ENCODE assay signal across 17 cellular contexts in genomic region chr6:159084493-159085091, GRCh38. TPM values are rescaled to one million over a fixed set of nuclear protein-coding genes. Genes with fewer than 3 reads are reported as not detected.
DNase-seq lines count a peak whose midpoint lies in the region; ATAC-seq, FAIRE-seq and TF ChIP-seq lines count a peak whose summit lies in the region.
"Had no signal": no experiment of that assay in that cellular context is flagged by ENCODE, and none has a peak within 500 bp of the region (broad histone marks: within the 10 kb centered on the region; RNA-seq: fewer than 3 reads in every experiment).

No MANE protein-coding gene starts in this region.

- TF ChIP-seq CTCF in fibroblast of lung (conservative IDR thresholded peaks at IDR 0.05 in 1 of 2, IDR thresholded peaks at IDR 0.05 in 1 of 2; ENCODE audit: low read depth in 1 of 2, low read length in 2 of 2) (no peak), chondrocyte (IDR thresholded peaks at IDR 0.05) (no peak)

- H3K36me3 Mint-ChIP-seq in chondrocyte (ENCODE audit: low read depth): no peaks in the 10 kb centered on the region
- H3K36me3 Mint-ChIP-seq: brain had no signal

- WGBS in GM23248 (ENCODE audit: low coverage in 1 of 2, low lambda C conversion rate in 2 of 2, missing lambda C conversion rate in 2 of 2), 2 experiments: 22 to 32% methylated on average over 2 of the region's 2 CpGs

- no peaks in the 10 kb centered on the region for H3K9me3 ChIP-seq in GM23248 (ENCODE audit: low read depth)
- no peaks in the 10 kb centered on the region for H3K9me3 ChIP-seq in fibroblast of lung (ENCODE audit: control insufficient read depth, insufficient read depth, low read depth, low read length)
- H3K9me3 ChIP-seq: uterus had no signal

- H3K9ac ChIP-seq in GM23248 (peak overlapping the region; percentile 50), fibroblast of lung (ENCODE audit: insufficient read depth, low read length) (no peak overlapping the region)

- H3F3A ChIP-seq in GM23248 (ENCODE audit: insufficient read depth): no peaks in the 10 kb centered on the region

- in situ Hi-C loops in GM23248 (cut with MboI): no loop called here

- no peak for ATAC-seq in GM21723 (IDR thresholded peaks at IDR 0.05; ENCODE audit: unreplicated experiment)
- no peak for ATAC-seq in HG03520 (IDR thresholded peaks at IDR 0.05; ENCODE audit: unreplicated experiment)
- no peak for ATAC-seq in esophagus mucosa
- ATAC-seq: activated T-helper 17 cell treated with anti-CD3 and anti-CD28 coated beads, Interleukin-2, amount 50 U/mL, for 72 hours had no signal

- peaks cover 3% of the 10 kb centered on the region for H3K9me3 Mint-ChIP-seq in chondrocyte (ENCODE audit: low read depth)
- H3K9me3 Mint-ChIP-seq: activated T-helper 17 cell treated with anti-CD3 and anti-CD28 coated beads, Interleukin-2, amount 50 U/mL, for 72 hours; brain; T-helper 2 cell treated with Interferon-gamma antibody and Interleukin-4, amounts not matched to agents 5 μg/mL and 100 μg/mL, for 36 hours had no signal

- H3K27ac ChIP-seq in GM23248 (peak overlapping the region; percentile 70), fibroblast of lung (ENCODE audit: insufficient read depth, low read length) (no peak overlapping the region)
- H3K27ac ChIP-seq: uterus had no signal

- FAIRE-seq in A204.1 (lab: Jason Lieb, UNC): peak; percentile 40
- FAIRE-seq: GM18507 had no signal

- H3K4me1 ChIP-seq in GM23248 (ENCODE audit: insufficient read depth) (peaks cover 20% of the 10 kb centered on the region), fibroblast of lung (ENCODE audit: control insufficient read depth, extremely low read depth, insufficient read depth, low read length) (no peaks in the 10 kb centered on the region)
- H3K4me1 ChIP-seq: uterus had no signal

- H3K79me2 ChIP-seq in GM23248 (ENCODE audit: insufficient read depth): no peaks in the 10 kb centered on the region
- no peaks in the 10 kb centered on the region for H3K79me2 ChIP-seq in fibroblast of lung (ENCODE audit: control insufficient read depth, insufficient read depth, low read length)

- H3K27me3 Mint-ChIP-seq in chondrocyte (ENCODE audit: low read depth): no peaks in the 10 kb centered on the region
- H3K27me3 Mint-ChIP-seq: activated T-helper 17 cell treated with anti-CD3 and anti-CD28 coated beads, Interleukin-2, amount 50 U/mL, for 72 hours had no signal

- peaks cover 4% of the 10 kb centered on the region for H3K4me1 Mint-ChIP-seq in chondrocyte (ENCODE audit: low read depth)
- H3K4me1 Mint-ChIP-seq: brain had no signal

- H3K36me3 ChIP-seq in GM23248 (ENCODE audit: low read depth): no peaks in the 10 kb centered on the region
- no peaks in the 10 kb centered on the region for H3K36me3 ChIP-seq in fibroblast of lung (ENCODE audit: control insufficient read depth, insufficient read depth, low read length)
- H3K36me3 ChIP-seq: uterus had no signal

- H3K9me2 ChIP-seq in GM23248 (ENCODE audit: insufficient read depth): no peaks in the 10 kb centered on the region; the same call in 1 of the 2 replicates

- H3K4me3 ChIP-seq in GM23248 (no peak overlapping the region), fibroblast of lung (replicated peaks in 1 of 4; ENCODE audit: control extremely low read depth in 1 of 4, insufficient read depth in 1 of 4, low read depth in 3 of 4, low read length in 4 of 4) (no peak overlapping the region)
- H3K4me3 ChIP-seq: uterus had no signal

- H2AFZ ChIP-seq in GM23248 (no peak overlapping the region), fibroblast of lung (ENCODE audit: low read length) (no peak overlapping the region)

- H3K4me2 ChIP-seq in GM23248 (ENCODE audit: unreplicated experiment) (peak overlapping the region; percentile 47), fibroblast of lung (ENCODE audit: extremely low read depth, insufficient read depth, low read length) (no peak overlapping the region)

- DNase-seq in GM23248 (peak; percentile 92), SIG-M5 (lab: John Stamatoyannopoulos, UW) (peak; percentile 66), fibroblast of lung (ENCODE audit: low read depth in 2 of 2) (peak; percentile 80 to 93), chondrocyte (ENCODE audit: low spot score) (no peak)
- DNase-seq: DND-41; NCI-H2029; posterior cingulate gyrus; stimulated activated CD8-positive, alpha-beta memory T cell treated with anti-CD3 and anti-CD28 coated beads, Interleukin-4, amount 100 ng/mL, for 48 hours; uterus had no signal

- no peak overlapping the region for H3K27ac Mint-ChIP-seq in chondrocyte (ENCODE audit: unreplicated experiment)
- H3K27ac Mint-ChIP-seq: activated T-helper 17 cell treated with anti-CD3 and anti-CD28 coated beads, Interleukin-2, amount 50 U/mL, for 72 hours; brain; T-helper 2 cell treated with Interferon-gamma antibody and Interleukin-4, amounts not matched to agents 5 μg/mL and 100 μg/mL, for 36 hours had no signal

- H3K27me3 ChIP-seq in GM23248 (replicated peaks; ENCODE audit: insufficient read depth) (no peaks in the 10 kb centered on the region), fibroblast of lung (ENCODE audit: control insufficient read depth, insufficient read depth, low read length) (no peaks in the 10 kb centered on the region)
- H3K27me3 ChIP-seq: uterus had no signal

- no peak overlapping the region for H3K4me3 Mint-ChIP-seq in chondrocyte (ENCODE audit: unreplicated experiment)
- H3K4me3 Mint-ChIP-seq: activated T-helper 17 cell treated with anti-CD3 and anti-CD28 coated beads, Interleukin-2, amount 50 U/mL, for 72 hours; brain; T-helper 2 cell treated with Interferon-gamma antibody and Interleukin-4, amounts not matched to agents 5 μg/mL and 100 μg/mL, for 36 hours had no signal

- H4K20me1 ChIP-seq in GM23248 (ENCODE audit: insufficient read depth) (no peaks in the 10 kb centered on the region), fibroblast of lung (ENCODE audit: control insufficient read depth, extremely low read depth, insufficient read depth, low read length) (no peaks in the 10 kb centered on the region)

RNA-seq across cellular contexts. Expression of gene TAGAP, which starts 39.8 kb away (rescaled TPM):
- total RNA-seq in GM23248 (2014; rRNA removed; shearing (Covaris generic)): not detected in 2 replicates
- polyA plus RNA-seq in GM23248 (2016; fragmentation: Nextera tagmentation; extraction: Ambion mirVana): not detected in 2 replicates
- under 0.01 TPM in 1 of 2 replicates, not detected in the other for total RNA-seq in fibroblast of lung
- not detected in 2 replicates for polyA plus RNA-seq in fibroblast of lung
- not detected in 2 replicates for polyA plus RNA-seq in fibroblast of lung (2012)
- polyA minus RNA-seq in fibroblast of lung (ENCODE audit: low replicate concordance): not detected in 2 replicates
- total RNA-seq in chondrocyte: not detected in 3 replicates
- 0.92 TPM for total RNA-seq in esophagus mucosa
